In the genomic region with DNA sequence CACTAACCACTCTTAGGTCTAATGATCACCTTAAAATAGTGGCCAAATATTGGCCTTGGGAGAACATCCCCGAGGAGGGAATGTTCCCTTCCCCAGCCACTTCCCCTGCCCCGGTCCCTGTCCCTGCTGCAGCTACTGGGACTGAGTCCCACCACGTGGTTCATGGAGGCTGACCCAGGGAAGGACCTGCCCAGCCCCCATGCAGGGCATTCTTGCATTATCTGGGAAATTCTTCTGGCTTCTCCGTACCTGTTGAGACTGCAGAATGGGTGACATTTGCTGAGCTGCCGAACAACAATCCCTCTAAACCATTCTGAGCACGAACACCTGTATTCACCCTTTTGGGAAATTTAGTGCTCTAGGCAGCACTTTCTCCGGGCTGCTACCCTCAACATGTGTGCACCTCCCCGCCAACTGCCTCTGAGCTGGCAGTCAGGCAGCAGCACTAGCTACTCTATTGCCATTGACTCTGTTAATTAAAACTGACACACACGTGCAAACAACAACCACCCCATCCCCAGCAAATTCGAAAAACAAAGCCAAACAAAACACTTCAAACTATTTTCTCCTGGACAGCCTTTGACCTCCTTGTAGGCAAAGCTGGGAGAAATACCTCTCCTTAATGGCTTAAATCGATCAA, we compare ENCODE assay signal across 17 cellular contexts.
DNase-seq lines count a peak whose midpoint lies in the region; ATAC-seq, FAIRE-seq and TF ChIP-seq lines count a peak whose summit lies in the region.
"Had no signal": no experiment of that assay in that cellular context is flagged by ENCODE, and none has a peak within 500 bp of the region (broad histone marks: within the 10 kb centered on the region; RNA-seq: fewer than 3 reads in every experiment).

No MANE protein-coding gene starts in this region.

- no peak for FAIRE-seq in K562 (lab: Jason Lieb, UNC)
- FAIRE-seq: GM12878, GM18507, HepG2 had no signal

- no peaks in the 10 kb centered on the region for H3K79me1 ChIP-seq in neuronal stem cell (ENCODE audit: low read depth, low read length)

- no peaks in the 10 kb centered on the region for H4K20me1 ChIP-seq in GM23338 (replicated peaks; ENCODE audit: insufficient read depth)
- no peaks in the 10 kb centered on the region for H4K20me1 ChIP-seq in K562 (replicated peaks; ENCODE audit: control insufficient read depth, insufficient read depth, low read length)
- H4K20me1 ChIP-seq: BLaER1 had no signal

- no peaks in the 10 kb centered on the region for H3K9me2 ChIP-seq in GM23338 (ENCODE audit: insufficient read depth)

- DNase-seq in GM23338 (ENCODE audit: low spot score), result no peak
- DNase-seq in K562 (ENCODE audit: extremely low read depth in 1 of 4, low spot score in 3 of 4), result no peak
- DNase-seq in iPS-NIHi11 (ENCODE audit: low spot score), result peak; percentile 34
- DNase-seq in neuronal stem cell (ENCODE audit: low spot score), result no peak
- DNase-seq in COLO668 (lab: John Stamatoyannopoulos, UW; ENCODE audit: unreplicated experiment), result no peak
- no peak for DNase-seq in EL
- DNase-seq: 8988T; AML-193; CD8-positive, alpha-beta memory T cell; DMS53; GM23248 had no signal

- no peak for TF ChIP-seq EP300 in K562 (IDR thresholded peaks at IDR 0.05; ENCODE audit: low read length)

- no peak overlapping the region for H2AK5ac ChIP-seq in neuronal stem cell (ENCODE audit: low read depth, low read length)

- H3K27me3 ChIP-seq in GM23338 (ENCODE audit: insufficient read depth), result no peaks in the 10 kb centered on the region
- peaks cover 8 to 24% of the 10 kb centered on the region in 2 experiments; a peak in 4 of 5 replicates for H3K27me3 ChIP-seq in K562 (ENCODE audit: control insufficient read depth in 2 of 2, insufficient read depth in 2 of 2, low read length in 2 of 2)
- H3K27me3 ChIP-seq in neuronal stem cell (ENCODE audit: control insufficient read depth in 3 of 3, insufficient read depth in 3 of 3, low read depth in 1 of 3, low read length in 3 of 3), result peaks cover 0 to 5% (median 0%) of the 10 kb centered on the region in 3 experiments
- H3K27me3 ChIP-seq: BLaER1 had no signal

- H2BK15ac ChIP-seq in neuronal stem cell (ENCODE audit: low read length), result no peak overlapping the region

- no peak overlapping the region for H2BK120ac ChIP-seq in neuronal stem cell (ENCODE audit: low read depth, low read length)

- H2AFZ ChIP-seq in GM23338, result peak overlapping the region; percentile 88
- peak overlapping the region; percentile 59; the same call in 1 of the 2 replicates for H2AFZ ChIP-seq in K562 (ENCODE audit: low read depth, low read length)
- H2AFZ ChIP-seq in neuronal stem cell (ENCODE audit: low read length), result no peak overlapping the region
- H2AFZ ChIP-seq: GM23248 had no signal

- TF ChIP-seq RAD21 in K562 (CRISPR knock-in tag; conservative IDR thresholded peaks at IDR 0.05 in 1 of 2, IDR thresholded peaks at IDR 0.05 in 1 of 2), result no peak

- peak overlapping the region; percentile 8 for H3K18ac ChIP-seq in neuronal stem cell (ENCODE audit: low read length)

- H3K36me3 Mint-ChIP-seq in GM23338 (ENCODE audit: low read depth), result no peaks in the 10 kb centered on the region
- H3K36me3 Mint-ChIP-seq: CD8-positive, alpha-beta memory T cell had no signal

- no peak overlapping the region for H2BK12ac ChIP-seq in neuronal stem cell (ENCODE audit: low read length)

- peaks cover 47% of the 10 kb centered on the region for H3K4me1 Mint-ChIP-seq in GM23338
- H3K4me1 Mint-ChIP-seq: CD8-positive, alpha-beta memory T cell had no signal

- H3K9me3 Mint-ChIP-seq in GM23338, result no peaks in the 10 kb centered on the region

- no peak overlapping the region for H4K91ac ChIP-seq in neuronal stem cell (ENCODE audit: low read depth, low read length, poor library complexity)

- no peak overlapping the region for H4K8ac ChIP-seq in neuronal stem cell (ENCODE audit: low read depth, low read length)

- no peaks in the 10 kb centered on the region for H3K36me3 ChIP-seq in GM23338 (ENCODE audit: insufficient read depth)
- H3K36me3 ChIP-seq in K562 (ENCODE audit: control insufficient read depth, insufficient read depth, low read length), result no peaks in the 10 kb centered on the region
- H3K36me3 ChIP-seq in neuronal stem cell (replicated peaks in 1 of 2; ENCODE audit: control insufficient read depth in 2 of 2, insufficient read depth in 2 of 2, low read length in 2 of 2), result no peaks in the 10 kb centered on the region
- H3K36me3 ChIP-seq: BLaER1, HAP-1 had no signal

- H3K79me2 ChIP-seq in GM23338 (replicated peaks; ENCODE audit: insufficient read depth) (no peaks in the 10 kb centered on the region), K562 (ENCODE audit: control insufficient read depth, insufficient read depth, low read length) (no peaks in the 10 kb centered on the region)

- no peak overlapping the region for H3K4ac ChIP-seq in neuronal stem cell (ENCODE audit: low read length)

- no peak overlapping the region for H3K23ac ChIP-seq in neuronal stem cell (ENCODE audit: low read depth, low read length, poor library complexity)

- no peak overlapping the region for H3K4me3 ChIP-seq in GM23338
- no peak overlapping the region for H3K4me3 ChIP-seq in K562
- H3K4me3 ChIP-seq in neuronal stem cell (ENCODE audit: low read length in 2 of 2), result no peak overlapping the region
- H3K4me3 ChIP-seq: BLaER1, GM12878, GM23248, HAP-1 had no signal

- no peaks in the 10 kb centered on the region for H3K9me1 ChIP-seq in K562 (ENCODE audit: control insufficient read depth, insufficient read depth, low read length)

- no peak overlapping the region for H3K27ac Mint-ChIP-seq in GM23338
- H3K27ac Mint-ChIP-seq: CD8-positive, alpha-beta memory T cell had no signal

- H3K9ac ChIP-seq in K562 (ENCODE audit: insufficient read depth in 1 of 2, low read depth in 2 of 2, low read length in 2 of 2) (peak overlapping the region in 1 of 2 experiments; percentile 35; a peak in 1 of 4 replicates), neuronal stem cell (ENCODE audit: low read depth, low read length, poor library complexity) (no peak overlapping the region)
- H3K9ac ChIP-seq: BLaER1, GM23248 had no signal

- H3K4me3 Mint-ChIP-seq in GM23338, result no peak overlapping the region

- CTCF ChIA-PET in K562 (lab: Yijun Ruan, JAX; ENCODE audit: low intra/inter-chr PET ratio), result no interaction called here

- H3F3A ChIP-seq in GM23338 (replicated peaks; ENCODE audit: low read depth), result no peaks in the 10 kb centered on the region

- WGBS in K562 (ENCODE audit: insufficient coverage, low coverage, missing lambda C conversion rate), result 17% methylated on average over 7 of the region's 11 CpGs
- WGBS in neuronal stem cell (ENCODE audit: extremely low coverage in 2 of 2, insufficient read length in 2 of 2, insufficient replicate concordance in 1 of 2), 2 donors, result no CpG with 5 or more reads among the region's 11 CpGs

- H3K27ac ChIP-seq in GM23338 (ENCODE audit: low read depth) (no peak overlapping the region), K562 (ENCODE audit: extremely low read depth, low read depth, low read length) (no peak overlapping the region), neuronal stem cell (replicated peaks; ENCODE audit: low read length) (no peak overlapping the region)
- H3K27ac ChIP-seq: BLaER1, GM23248 had no signal

- H2BK5ac ChIP-seq in neuronal stem cell (ENCODE audit: low read length), result no peak overlapping the region

- POLR2A ChIA-PET in K562 (lab: Yijun Ruan, JAX), result interaction anchor here (0.6 kb wide), 1 partner anchor 158 kb away, joined by 3 read pairs; no protein-coding TSS in a partner anchor

- in situ Hi-C loops in K562 (cut with MboI), result no loop called here

- TF ChIP-seq POLR2A in K562 (conservative IDR thresholded peaks at IDR 0.05), result no peak

- peak; percentile 28; the same call in 2 of the 3 replicates for ATAC-seq in GM23338
- no peak for ATAC-seq in K562
- ATAC-seq in HG02938 (IDR thresholded peaks at IDR 0.05; ENCODE audit: unreplicated experiment), result no peak
- ATAC-seq: GM12878, HepG2 had no signal

- no peak for TF ChIP-seq CTCF in GM23338 (conservative IDR thresholded peaks at IDR 0.05; ENCODE audit: low read depth in 2 of 2)
- TF ChIP-seq CTCF in K562 (IDR thresholded peaks at IDR 0.05 in 2 of 3, conservative IDR thresholded peaks at IDR 0.05 in 1 of 3; ENCODE audit: insufficient read depth in 2 of 3, low read depth in 1 of 3, low read length in 3 of 3), result no peak

- H3K27me3 Mint-ChIP-seq in GM23338 (ENCODE audit: insufficient read depth, low read depth, poor library complexity), result peaks cover 5% of the 10 kb centered on the region

- BruUV-seq in K562 (replicated peaks; lab: Mats Ljungman, UMichigan), result no TSS peak

- H3K4me1 ChIP-seq in GM23338 (ENCODE audit: insufficient read depth), result peaks cover 23% of the 10 kb centered on the region
- H3K4me1 ChIP-seq in K562 (replicated peaks in 1 of 2; ENCODE audit: control insufficient read depth in 2 of 2, insufficient read depth in 2 of 2, low read length in 2 of 2), result peaks cover 0 to 7% of the 10 kb centered on the region in 2 experiments; a peak in 2 of 5 replicates
- H3K4me1 ChIP-seq in neuronal stem cell (ENCODE audit: control insufficient read depth in 2 of 2, insufficient read depth in 1 of 2, low read depth in 1 of 2, low read length in 2 of 2), result peaks cover 0 to 19% of the 10 kb centered on the region in 2 donors
- H3K4me1 ChIP-seq: HAP-1 had no signal

- H3K4me2 ChIP-seq in GM23338 (no peak overlapping the region), K562 (ENCODE audit: insufficient read depth, low read length) (no peak overlapping the region), neuronal stem cell (ENCODE audit: insufficient read depth, low read length, poor library complexity, severe bottlenecking) (no peak overlapping the region)
- H3K4me2 ChIP-seq: BLaER1 had no signal

- H3K14ac ChIP-seq in neuronal stem cell (ENCODE audit: low read length), result no peak overlapping the region

- intact Hi-C loops in K562 (cut with micrococcal nuclease), result no loop called here

- H3K9me3 ChIP-seq in K562 (replicated peaks; ENCODE audit: control insufficient read depth, insufficient read depth, low read depth, low read length), result no peaks in the 10 kb centered on the region
- no peaks in the 10 kb centered on the region for H3K9me3 ChIP-seq in neuronal stem cell (replicated peaks in 1 of 2; ENCODE audit: control insufficient read depth in 2 of 2, insufficient read depth in 1 of 2, low read depth in 1 of 2, low read length in 2 of 2)
- H3K9me3 ChIP-seq: BLaER1, HAP-1 had no signal

TF ChIP-seq in K562, 482 proteins besides CTCF, POLR2A, EP300 and RAD21 (continues in another document):
- TF ChIP-seq LCOR (CRISPR knock-in tag; IDR thresholded peaks at IDR 0.05) (no peak), SETDB1 (IDR thresholded peaks at IDR 0.05; ENCODE audit: low read length) (no peak), NR2C2 (CRISPR knock-in tag; IDR thresholded peaks at IDR 0.05) (no peak), NR2C2 (tag; IDR thresholded peaks at IDR 0.05) (no peak), ETV1 (tag; conservative IDR thresholded peaks at IDR 0.05; ENCODE audit: low read depth) (no peak), STAT5A (IDR thresholded peaks at IDR 0.05; ENCODE audit: borderline replicate concordance, low read length) (no peak), TEAD1 (CRISPR knock-in tag; IDR thresholded peaks at IDR 0.05) (no peak), ZBTB8A (IDR thresholded peaks at IDR 0.05; ENCODE audit: partially characterized antibody) (no peak), ZNF76 (CRISPR knock-in tag; IDR thresholded peaks at IDR 0.05; ENCODE audit: borderline replicate concordance) (no peak), TGIF2 (CRISPR knock-in tag; IDR thresholded peaks at IDR 0.05) (no peak), HNRNPUL1 (IDR thresholded peaks at IDR 0.05; ENCODE audit: low read length) (no peak)
